22 cellular contexts compared by ENCODE assay signal in genomic region chr2:16639431-16639830, GRCh38. TPM values are rescaled to one million over a fixed set of nuclear protein-coding genes. Genes with fewer than 3 reads are reported as not detected.
DNase-seq lines count a peak whose midpoint lies in the region; TF ChIP-seq lines count a peak whose summit lies in the region.
"Had no signal": no experiment of that assay in that cellular context is flagged by ENCODE, and none has a peak within 500 bp of the region (broad histone marks: within the 10 kb centered on the region; RNA-seq: fewer than 3 reads in every experiment).

No MANE protein-coding gene starts in this region.

- no peak overlapping the region for H2AFZ ChIP-seq in OCI-LY7 (ENCODE audit: low read length)

- H3K4me1 ChIP-seq in OCI-LY7 (ENCODE audit: insufficient read depth, low read length, poor library complexity, severe bottlenecking) (peaks cover 37% of the 10 kb centered on the region), endodermal cell (ENCODE audit: control insufficient read depth, insufficient read depth, low read length) (no peaks in the 10 kb centered on the region)
- H3K4me1 ChIP-seq: colonic mucosa had no signal

- peaks cover 7% of the 10 kb centered on the region for H3K4me1 Mint-ChIP-seq in endodermal cell

- no peaks in the 10 kb centered on the region for H3K36me3 Mint-ChIP-seq in endodermal cell (ENCODE audit: low read depth)

- no peaks in the 10 kb centered on the region for H4K20me1 ChIP-seq in OCI-LY7 (ENCODE audit: insufficient read depth, low read length)

- H3K27me3 Mint-ChIP-seq in endodermal cell (ENCODE audit: insufficient read depth), result no peaks in the 10 kb centered on the region
- H3K27me3 Mint-ChIP-seq: stimulated activated naive CD8-positive, alpha-beta T cell treated with anti-CD3 and anti-CD28 coated beads, Interleukin-15, Interleukin-2, amounts not matched to agents 100 ng/mL and 50 ng/mL, for 24 hours had no signal

- no peak overlapping the region for H3K9ac ChIP-seq in endodermal cell (ENCODE audit: extremely low read depth, low read length, poor library complexity, severe bottlenecking)

- H3K4me3 ChIP-seq in OCI-LY7 (ENCODE audit: low read depth, low read length, poor library complexity, severe bottlenecking) (no peak overlapping the region), endodermal cell (ENCODE audit: low read length) (no peak overlapping the region)
- H3K4me3 ChIP-seq: colonic mucosa, gastroesophageal sphincter, upper lobe of right lung had no signal

- WGBS in endodermal cell (ENCODE audit: insufficient coverage in 1 of 2, insufficient read length in 1 of 2), 2 experiments, result 56 to 65% methylated on average over 1 to 2 of the region's 2 CpGs

- peaks cover 12% of the 10 kb centered on the region; the same call in 1 of the 2 replicates for H3K9me3 ChIP-seq in OCI-LY7 (ENCODE audit: low read length)
- H3K9me3 ChIP-seq in endodermal cell (ENCODE audit: control insufficient read depth, low read length), result peaks cover 7% of the 10 kb centered on the region
- H3K9me3 ChIP-seq: colonic mucosa, gastroesophageal sphincter, upper lobe of right lung had no signal

- 0 out of 2 replicates have a peak, but pooled peaks have one; percentile 28 for TF ChIP-seq CTCF in OCI-LY7 (conservative IDR thresholded peaks at IDR 0.05; ENCODE audit: low read length)
- TF ChIP-seq CTCF in endodermal cell (conservative IDR thresholded peaks at IDR 0.05), result no peak

- H3K27ac ChIP-seq in OCI-LY7 (ENCODE audit: low read depth, low read length, poor library complexity, severe bottlenecking) (peak overlapping the region; percentile 2), endodermal cell (ENCODE audit: low read depth, low read length) (peak overlapping the region; percentile 74)
- H3K27ac ChIP-seq: colonic mucosa, gastroesophageal sphincter, upper lobe of right lung had no signal

- CTCF ChIA-PET in OCI-LY7 (lab: Charles Lee; ENCODE audit: unreplicated experiment), result no interaction called here

- peak overlapping the region; percentile 33 for H3K4me2 ChIP-seq in OCI-LY7 (ENCODE audit: low read length)

- H3K9me2 ChIP-seq in OCI-LY7 (ENCODE audit: insufficient read depth, low read length), result no peaks in the 10 kb centered on the region

- H3K27me3 ChIP-seq in endodermal cell (ENCODE audit: control insufficient read depth, insufficient read depth, low read length, poor library complexity, severe bottlenecking), result no peaks in the 10 kb centered on the region
- H3K27me3 ChIP-seq: colonic mucosa, gastroesophageal sphincter, upper lobe of right lung had no signal

- DNase-seq in NCI-H146 (lab: John Stamatoyannopoulos, UW) (peak; percentile 7), NCI-H146 treated with DMSO at 0.1 percent for 48 hours (lab: John Stamatoyannopoulos, UW; ENCODE audit: unreplicated experiment) (no peak), OCI-LY7 (ENCODE audit: low spot score) (no peak), endodermal cell (no peak), retina (peak; percentile 44), anterior cingulate cortex (lab: John Stamatoyannopoulos, UW) (no peak), KG1 (lab: John Stamatoyannopoulos, UW) (no peak), mucosa of gallbladder (ENCODE audit: low spot score) (no peak)
- DNase-seq: 8988T; activated CD4-positive, alpha-beta T cell treated with anti-CD3 and anti-CD28 coated beads for 1 hour; activated CD8-positive, alpha-beta memory T cell treated with anti-CD3 and anti-CD28 coated beads, Interleukin-2, amount 50 U/mL, for 4 hours; activated gamma-delta T cell treated with Interleukin-2 at 50 U/mL for 16 hours; aorta; colonic mucosa; DMS53; left ventricle myocardium superior; NCI-H187; NCI-H510A; SHP77; upper lobe of right lung had no signal

- H3K79me2 ChIP-seq in OCI-LY7 (ENCODE audit: insufficient read depth, low read depth, low read length), result no peaks in the 10 kb centered on the region

- no peak overlapping the region for H3K27ac Mint-ChIP-seq in endodermal cell
- H3K27ac Mint-ChIP-seq: stimulated activated naive CD8-positive, alpha-beta T cell treated with anti-CD3 and anti-CD28 coated beads, Interleukin-15, Interleukin-2, amounts not matched to agents 100 ng/mL and 50 ng/mL, for 24 hours had no signal

- peaks cover 18% of the 10 kb centered on the region for H3K36me3 ChIP-seq in OCI-LY7 (ENCODE audit: insufficient read depth, low read length)
- no peaks in the 10 kb centered on the region for H3K36me3 ChIP-seq in endodermal cell (ENCODE audit: control insufficient read depth, insufficient read depth, low read length)
- H3K36me3 ChIP-seq: colonic mucosa, upper lobe of right lung had no signal

- no TSS peak for BruUV-seq in OCI-LY7 (replicated peaks; lab: Mats Ljungman, UMichigan)

- H3K4me3 Mint-ChIP-seq in endodermal cell, result no peak overlapping the region
- H3K4me3 Mint-ChIP-seq: stimulated activated naive CD8-positive, alpha-beta T cell treated with anti-CD3 and anti-CD28 coated beads, Interleukin-15, Interleukin-2, amounts not matched to agents 100 ng/mL and 50 ng/mL, for 24 hours had no signal

- POLR2A ChIA-PET in OCI-LY7 (lab: Charles Lee), result interaction anchor here (0.8 to 2.4 kb wide), 7 partner anchors 9 to 25 kb away, joined by 3 to 9 read pairs (median 3); no protein-coding TSS in a partner anchor

- H3K9me3 Mint-ChIP-seq in endodermal cell, result no peaks in the 10 kb centered on the region
- H3K9me3 Mint-ChIP-seq: stimulated activated naive CD8-positive, alpha-beta T cell treated with anti-CD3 and anti-CD28 coated beads, Interleukin-15, Interleukin-2, amounts not matched to agents 100 ng/mL and 50 ng/mL, for 24 hours had no signal

- intact Hi-C loops in OCI-LY7 (cut with micrococcal nuclease; ENCODE audit: unreplicated experiment), result no loop called here

RNA-seq across cellular contexts. Expression of gene CYRIA, which starts 26.2 kb away (rescaled TPM):
- 2.6 and 5.0 TPM in 2 replicates for total RNA-seq in OCI-LY7 (2014; rRNA removed; shearing (Covaris generic))
- total RNA-seq in OCI-LY7 (2022) (11.7 and 13.4 TPM in 2 replicates), endodermal cell (1 to 10 TPM in 1 of 2 donors, under 1 TPM in 1; 0.86 to 1.4 TPM), mucosa of gallbladder (7.0 TPM)
- 11.2 TPM for polyA plus RNA-seq in endodermal cell (2013, experiment 1 of 2)
- polyA plus RNA-seq in endodermal cell (2013, experiment 2 of 2), result 10.0 TPM

Comparison
In these comparisons a context has a peak if more than half of its experiments do, and no peak if none do; other contexts are left out.
1. DNase-seq: peak in NCI-H146 (single experiment) and retina (single experiment); none in NCI-H146 treated with DMSO at 0.1 percent for 48 hours (single experiment), OCI-LY7 (single experiment), endodermal cell (single experiment), anterior cingulate cortex (0 of 58), KG1 (single experiment) and mucosa of gallbladder (single experiment).